ENCODE assay signal across 1 cellular context in the genomic region with DNA sequence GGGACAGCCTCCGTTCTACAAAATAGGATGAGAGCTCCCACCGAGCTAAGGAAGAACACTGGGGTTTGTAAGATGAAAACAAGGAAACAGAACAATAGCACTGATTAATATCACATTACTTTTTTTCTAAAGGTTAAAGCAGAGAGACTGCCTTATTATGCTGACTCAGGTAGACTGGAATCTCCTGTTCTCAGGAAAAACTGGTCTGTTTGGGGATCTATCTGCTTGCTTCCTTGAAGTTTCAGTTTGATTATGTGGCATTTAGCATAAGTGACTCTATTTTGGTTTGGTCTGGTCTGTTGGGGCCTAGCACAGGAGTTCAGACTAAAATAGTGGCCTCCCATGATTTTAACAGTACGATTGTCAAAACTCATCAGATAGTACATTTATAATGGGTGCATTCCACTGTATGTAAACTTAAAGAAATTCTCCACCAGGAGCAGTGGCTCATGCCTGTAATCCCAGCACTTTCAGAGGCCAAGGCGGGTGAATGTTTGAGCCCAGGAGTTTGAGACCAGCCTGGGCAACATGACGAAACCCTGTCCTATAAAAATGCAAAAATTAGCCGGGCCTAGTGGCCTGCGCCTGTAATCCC.
A peak's percentile ranks its signal among the peaks of the same experiment; 100 is the strongest.
TF ChIP-seq lines count a peak whose summit lies in the region.

No MANE protein-coding gene starts in this region.

TF ChIP-seq in K562, 482 proteins besides CTCF, POLR2A, EP300 and RAD21:
- no peak for TF ChIP-seq ZNF512 (tag; IDR thresholded peaks at IDR 0.05)
- no peak for TF ChIP-seq ILF3 (IDR thresholded peaks at IDR 0.05; ENCODE audit: borderline replicate concordance)
- TF ChIP-seq SOX6 (IDR thresholded peaks at IDR 0.05) = peak; percentile 65; the same call in 1 of the 2 replicates
- TF ChIP-seq ZNF592 (IDR thresholded peaks at IDR 0.05) = 0 out of 2 replicates have a peak, but pooled peaks have one; percentile 37
- TF ChIP-seq ZFX (CRISPR knock-in tag; IDR thresholded peaks at IDR 0.05) = 0 out of 2 replicates have a peak, but pooled peaks have one; percentile 32
- TF ChIP-seq MAFK (IDR thresholded peaks at IDR 0.05; ENCODE audit: low read length) = peak; percentile 97
- TF ChIP-seq, protein P1, sequence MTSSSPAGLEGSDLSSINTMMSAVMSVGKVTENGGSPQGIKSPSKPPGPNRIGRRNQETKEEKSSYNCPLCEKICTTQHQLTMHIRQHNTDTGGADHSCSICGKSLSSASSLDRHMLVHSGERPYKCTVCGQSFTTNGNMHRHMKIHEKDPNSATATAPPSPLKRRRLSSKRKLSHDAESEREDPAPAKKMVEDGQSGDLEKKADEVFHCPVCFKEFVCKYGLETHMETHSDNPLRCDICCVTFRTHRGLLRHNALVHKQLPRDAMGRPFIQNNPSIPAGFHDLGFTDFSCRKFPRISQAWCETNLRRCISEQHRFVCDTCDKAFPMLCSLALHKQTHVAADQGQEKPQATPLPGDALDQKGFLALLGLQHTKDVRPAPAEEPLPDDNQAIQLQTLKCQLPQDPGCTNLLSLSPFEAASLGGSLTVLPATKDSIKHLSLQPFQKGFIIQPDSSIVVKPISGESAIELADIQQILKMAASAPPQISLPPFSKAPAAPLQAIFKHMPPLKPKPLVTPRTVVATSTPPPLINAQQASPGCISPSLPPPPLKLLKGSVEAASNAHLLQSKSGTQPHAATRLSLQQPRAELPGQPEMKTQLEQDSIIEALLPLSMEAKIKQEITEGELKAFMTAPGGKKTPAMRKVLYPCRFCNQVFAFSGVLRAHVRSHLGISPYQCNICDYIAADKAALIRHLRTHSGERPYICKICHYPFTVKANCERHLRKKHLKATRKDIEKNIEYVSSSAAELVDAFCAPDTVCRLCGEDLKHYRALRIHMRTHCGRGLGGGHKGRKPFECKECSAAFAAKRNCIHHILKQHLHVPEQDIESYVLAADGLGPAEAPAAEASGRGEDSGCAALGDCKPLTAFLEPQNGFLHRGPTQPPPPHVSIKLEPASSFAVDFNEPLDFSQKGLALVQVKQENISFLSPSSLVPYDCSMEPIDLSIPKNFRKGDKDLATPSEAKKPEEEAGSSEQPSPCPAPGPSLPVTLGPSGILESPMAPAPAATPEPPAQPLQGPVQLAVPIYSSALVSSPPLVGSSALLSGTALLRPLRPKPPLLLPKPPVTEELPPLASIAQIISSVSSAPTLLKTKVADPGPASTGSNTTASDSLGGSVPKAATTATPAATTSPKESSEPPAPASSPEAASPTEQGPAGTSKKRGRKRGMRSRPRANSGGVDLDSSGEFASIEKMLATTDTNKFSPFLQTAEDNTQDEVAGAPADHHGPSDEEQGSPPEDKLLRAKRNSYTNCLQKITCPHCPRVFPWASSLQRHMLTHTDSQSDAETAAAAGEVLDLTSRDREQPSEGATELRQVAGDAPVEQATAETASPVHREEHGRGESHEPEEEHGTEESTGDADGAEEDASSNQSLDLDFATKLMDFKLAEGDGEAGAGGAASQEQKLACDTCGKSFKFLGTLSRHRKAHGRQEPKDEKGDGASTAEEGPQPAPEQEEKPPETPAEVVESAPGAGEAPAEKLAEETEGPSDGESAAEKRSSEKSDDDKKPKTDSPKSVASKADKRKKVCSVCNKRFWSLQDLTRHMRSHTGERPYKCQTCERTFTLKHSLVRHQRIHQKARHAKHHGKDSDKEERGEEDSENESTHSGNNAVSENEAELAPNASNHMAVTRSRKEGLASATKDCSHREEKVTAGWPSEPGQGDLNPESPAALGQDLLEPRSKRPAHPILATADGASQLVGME (CRISPR knock-in tag; IDR thresholded peaks at IDR 0.05) = no peak
- no peak for TF ChIP-seq GTF3C2 (IDR thresholded peaks at IDR 0.05; ENCODE audit: borderline replicate concordance, extremely low read depth, insufficient read length)
- TF ChIP-seq EGR1 (conservative IDR thresholded peaks at IDR 0.05) = no peak
- peak; percentile 99 for TF ChIP-seq ZNF316 (IDR thresholded peaks at IDR 0.05)
- no peak for TF ChIP-seq ETV6 (IDR thresholded peaks at IDR 0.05; ENCODE audit: borderline replicate concordance in 1 of 2, low read depth in 2 of 2, low read length in 1 of 2)
- no peak for TF ChIP-seq ETV6 (CRISPR knock-in tag; IDR thresholded peaks at IDR 0.05; ENCODE audit: borderline replicate concordance)
- TF ChIP-seq C11orf30 (IDR thresholded peaks at IDR 0.05; ENCODE audit: low read depth) = peak; percentile 99
- TF ChIP-seq MAFG (tag; conservative IDR thresholded peaks at IDR 0.05) = peak; percentile 97
- TF ChIP-seq MAFF (IDR thresholded peaks at IDR 0.05; ENCODE audit: low read length) = peak; percentile 97
- TF ChIP-seq PTRF (tag; IDR thresholded peaks at IDR 0.05) = 0 out of 2 replicates have a peak, but pooled peaks have one; percentile 28
- peak; percentile 22 for TF ChIP-seq PRDM10 (IDR thresholded peaks at IDR 0.05; ENCODE audit: partially characterized antibody)
- TF ChIP-seq ETS2 (tag; IDR thresholded peaks at IDR 0.05; ENCODE audit: borderline replicate concordance, poor library complexity, severe bottlenecking) = no peak
TF ChIP-seq in K562: peak in this region for 10.
